ENCODE assay signal across 10 cellular contexts in genomic region chr11:58000699-58001098, GRCh38. TPM values are rescaled to one million over a fixed set of nuclear protein-coding genes. Genes with fewer than 3 reads are reported as not detected.
"Had no signal": no experiment of that assay in that cellular context is flagged by ENCODE, and none has a peak within 500 bp of the region (broad histone marks: within the 10 kb centered on the region; RNA-seq: fewer than 3 reads in every experiment).

No MANE protein-coding gene starts in this region.

- H3K9me3 Mint-ChIP-seq: IgD-negative memory B cell had no signal

- H3K27ac Mint-ChIP-seq: IgD-negative memory B cell had no signal

- H3K9ac ChIP-seq: KMS-11 had no signal

- H3K27ac ChIP-seq: HL-60, KMS-11 had no signal

- H3K36me3 Mint-ChIP-seq: IgD-negative memory B cell had no signal

- DNase-seq: IMR-90, KBM-7, KG1 had no signal

- H3K4me2 ChIP-seq: KMS-11 had no signal

- ATAC-seq: K562 had no signal

- H3K4me1 Mint-ChIP-seq: IgD-negative memory B cell had no signal

- FAIRE-seq: HTR-8/SVneo, K562 had no signal

- H3K4me3 Mint-ChIP-seq: IgD-negative memory B cell had no signal

RNA-seq across cellular contexts. Expression of gene OR9Q1, which starts 23.0 kb away (rescaled TPM):
- total RNA-seq: HT-29, HT1080, IMR-90, K562 had no signal
- polyA plus RNA-seq: IgD-negative memory B cell, IMR-90, K562 had no signal

RNA-seq across cellular contexts. Expression of gene OR6Q1, which starts 30.1 kb away (rescaled TPM):
- total RNA-seq: HT-29, HT1080, IMR-90, K562 had no signal
- polyA plus RNA-seq: IgD-negative memory B cell, IMR-90, K562 had no signal
